ENCODE assay signal across 16 cellular contexts in genomic region chr9:135032868-135033460, GRCh38. TPM values are rescaled to one million over a fixed set of nuclear protein-coding genes. Genes with fewer than 3 reads are reported as not detected.
"Had no signal": no experiment of that assay in that cellular context is flagged by ENCODE, and none has a peak within 500 bp of the region (broad histone marks: within the 10 kb centered on the region; RNA-seq: fewer than 3 reads in every experiment).

No MANE protein-coding gene starts in this region.

- H3K4me1 Mint-ChIP-seq: stimulated activated naive B cell treated with anti-CD40 and anti-IgM and Interleukin-4, amounts not matched to agents 10 μg/mL and 1 μg/mL and 100 μg/mL, for 72 hours; T-helper 17 cell; WTC11 had no signal

- ATAC-seq: activated CD8-positive, alpha-beta T cell treated with anti-CD3 and anti-CD28 coated beads, Interleukin-2, amount 10 ng/mL, durations not matched to agents 7 days and 5 days; left lung; right cardiac atrium; stimulated activated naive B cell treated with anti-CD40 and anti-IgM and Interleukin-4, amounts not matched to agents 10 μg/mL and 1 μg/mL and 100 μg/mL, for 72 hours; T-helper 17 cell; WTC11 had no signal

- H3K36me3 ChIP-seq: esophagus muscularis mucosa, left lung, neural progenitor cell, transverse colon had no signal

- H3K9me3 Mint-ChIP-seq: activated T-helper 2 cell treated with anti-CD3 and anti-CD28 coated beads, Interferon-gamma antibody, Interleukin-2, Interleukin-4, amounts not matched to agents 10 μg/mL and 5 μg/mL and 100 μg/mL, durations not matched to agents 14 hours and 24 hours and 36 hours; neural progenitor cell; stimulated activated naive B cell treated with anti-CD40 and anti-IgM and Interleukin-4, amounts not matched to agents 10 μg/mL and 1 μg/mL and 100 μg/mL, for 72 hours; WTC11 had no signal

- H3K4me2 ChIP-seq: neural progenitor cell had no signal

- H3K36me3 Mint-ChIP-seq: activated naive CD8-positive, alpha-beta T cell; neural progenitor cell; stimulated activated naive B cell treated with anti-CD40 and anti-IgM and Interleukin-4, amounts not matched to agents 10 μg/mL and 1 μg/mL and 100 μg/mL, for 72 hours; WTC11 had no signal

- H3K9ac ChIP-seq: neural progenitor cell had no signal

- H3K27ac Mint-ChIP-seq: activated CD8-positive, alpha-beta T cell treated with anti-CD3 and anti-CD28 coated beads, Interleukin-2, amount 10 ng/mL, durations not matched to agents 7 days and 5 days; activated naive CD8-positive, alpha-beta T cell; activated T-helper 2 cell treated with anti-CD3 and anti-CD28 coated beads, Interferon-gamma antibody, Interleukin-2, Interleukin-4, amounts not matched to agents 10 μg/mL and 5 μg/mL and 100 μg/mL, durations not matched to agents 14 hours and 24 hours and 36 hours; neural progenitor cell; stimulated activated naive B cell treated with anti-CD40 and anti-IgM and Interleukin-4, amounts not matched to agents 10 μg/mL and 1 μg/mL and 100 μg/mL, for 72 hours; T-helper 17 cell; WTC11 had no signal

- H3K27ac ChIP-seq: dorsolateral prefrontal cortex, esophagus muscularis mucosa, left lung, neural progenitor cell, transverse colon had no signal

- H3K4me1 ChIP-seq: esophagus muscularis mucosa, left lung, neural progenitor cell, transverse colon had no signal

- DNase-seq: activated CD4-positive, alpha-beta T cell treated with anti-CD3 and anti-CD28 coated beads for 48 hours; activated CD8-positive, alpha-beta T cell treated with anti-CD3 and anti-CD28 coated beads, Interleukin-2, amount 10 ng/mL, durations not matched to agents 7 days and 5 days; anterior cingulate cortex; mesendoderm; stimulated activated CD4-positive, alpha-beta T cell treated with anti-CD3 and anti-CD28 coated beads, Interleukin-2, amount 100 ng/mL, for 24 hours; stimulated activated naive B cell treated with anti-CD40 and anti-IgM and Interleukin-4, amounts not matched to agents 10 μg/mL and 1 μg/mL and 100 μg/mL, for 72 hours; T-helper 17 cell; transverse colon had no signal

- H3K4me3 ChIP-seq: dorsolateral prefrontal cortex, esophagus muscularis mucosa, left lung, neural progenitor cell, transverse colon had no signal

- H3K27me3 ChIP-seq: neural progenitor cell had no signal

- H2AFZ ChIP-seq: neural progenitor cell had no signal

- H3K4me3 Mint-ChIP-seq: activated CD8-positive, alpha-beta T cell treated with anti-CD3 and anti-CD28 coated beads, Interleukin-2, amount 10 ng/mL, durations not matched to agents 7 days and 5 days; activated naive CD8-positive, alpha-beta T cell; neural progenitor cell; stimulated activated naive B cell treated with anti-CD40 and anti-IgM and Interleukin-4, amounts not matched to agents 10 μg/mL and 1 μg/mL and 100 μg/mL, for 72 hours; T-helper 17 cell; WTC11 had no signal

- H3K9me3 ChIP-seq: esophagus muscularis mucosa, left lung, transverse colon had no signal

RNA-seq across cellular contexts. Expression of gene OLFM1, which starts 54.5 kb away (rescaled TPM):
- total RNA-seq: activated CD8-positive, alpha-beta T cell treated with anti-CD3 and anti-CD28 coated beads, Interleukin-2, amount 10 ng/mL, durations not matched to agents 7 days and 5 days; T-helper 17 cell had no signal
